8 cellular contexts compared by ENCODE assay signal in genomic region chr15:100918034-100918689, GRCh38. TPM values are rescaled to one million over a fixed set of nuclear protein-coding genes. Genes with fewer than 3 reads are reported as not detected.
DNase-seq lines count a peak whose midpoint lies in the region; ATAC-seq lines count a peak whose summit lies in the region.

No MANE protein-coding gene starts in this region.

- DNase-seq in NCI-H510A treated with DMSO at 0.1 percent for 48 hours (lab: John Stamatoyannopoulos, UW) (peak; percentile 2), NCI-H510A (lab: John Stamatoyannopoulos, UW) (no peak), NCI-H146 treated with DMSO at 0.1 percent for 48 hours (lab: John Stamatoyannopoulos, UW; ENCODE audit: unreplicated experiment) (peak; percentile 6), left lobe of liver (ENCODE audit: low spot score) (peak; percentile 76)
- DNase-seq in activated CD4-positive, alpha-beta T cell treated with anti-CD3 and anti-CD28 coated beads for 1 hour: peak; percentile 55
- DNase-seq in stimulated activated CD4-positive, alpha-beta T cell treated with anti-CD3 and anti-CD28 coated beads, Interleukin-2, amount 100 ng/mL, for 4 hours (ENCODE audit: low read depth): peak; percentile 54

- peak overlapping the region; percentile 47 for H3K27ac ChIP-seq in cingulate gyrus (ENCODE audit: low read depth, low read length)

- ATAC-seq in HG02678 (IDR thresholded peaks at IDR 0.05; ENCODE audit: unreplicated experiment) (peak; percentile 60), left lobe of liver (peak; percentile 96)

RNA-seq across cellular contexts. Expression of gene LRRK1, which starts 1.0 kb away (rescaled TPM):
- total RNA-seq in left lobe of liver: 2.3 TPM

RNA-seq across cellular contexts. Expression of gene ALDH1A3, which starts 38.5 kb away (rescaled TPM):
- total RNA-seq in left lobe of liver: 4.0 TPM
